ENCODE assay signal across 19 cellular contexts in the genomic region with DNA sequence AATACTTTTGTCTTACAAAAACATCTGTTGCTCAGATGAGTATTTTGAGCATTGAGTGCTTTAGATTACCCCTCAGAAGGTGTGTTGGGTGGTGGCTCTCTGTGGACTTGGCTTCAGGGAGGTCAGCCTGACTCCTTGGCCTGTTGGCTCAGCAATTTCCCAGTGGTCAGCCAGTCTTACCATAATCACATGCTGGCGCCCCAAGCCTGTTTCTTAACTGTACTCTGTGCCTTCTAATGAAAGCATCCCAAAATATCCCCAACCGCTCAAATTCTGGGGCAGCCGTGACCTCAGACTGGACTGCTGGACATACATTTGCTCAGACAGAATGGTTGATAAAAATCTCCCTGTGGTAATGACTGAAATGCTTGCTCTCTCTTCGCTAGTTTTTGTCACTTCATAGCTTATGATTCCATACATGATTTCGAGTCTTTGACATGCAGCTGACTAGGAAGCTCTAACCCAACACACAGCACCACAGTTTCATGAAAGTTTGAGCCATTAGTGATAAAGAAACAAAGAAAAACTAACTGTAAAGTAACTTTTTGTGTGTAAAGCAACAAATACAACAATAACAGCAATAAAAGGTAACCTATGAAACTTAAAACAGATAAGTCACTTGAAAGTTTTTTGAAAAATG.
DNase-seq lines count a peak whose midpoint lies in the region; ATAC-seq, FAIRE-seq and TF ChIP-seq lines count a peak whose summit lies in the region.
"Had no signal": no experiment of that assay in that cellular context is flagged by ENCODE, and none has a peak within 500 bp of the region (broad histone marks: within the 10 kb centered on the region; RNA-seq: fewer than 3 reads in every experiment).

No MANE protein-coding gene starts in this region.

- peak overlapping the region; percentile 37 for H3K4me2 ChIP-seq in K562 (ENCODE audit: insufficient read depth, low read length)

- TF ChIP-seq POLR2A in K562 (conservative IDR thresholded peaks at IDR 0.05), result no peak

- no peaks in the 10 kb centered on the region for H3K79me2 ChIP-seq in K562 (ENCODE audit: control insufficient read depth, insufficient read depth, low read length)

- no peak for TF ChIP-seq EP300 in K562 (IDR thresholded peaks at IDR 0.05; ENCODE audit: low read length)

- TF ChIP-seq RAD21 in K562 (CRISPR knock-in tag; conservative IDR thresholded peaks at IDR 0.05 in 1 of 2, IDR thresholded peaks at IDR 0.05 in 1 of 2), result no peak; a peak in 1 of 4 replicates

- peaks cover 0 to 10% of the 10 kb centered on the region in 2 experiments; a peak in 4 of 5 replicates for H3K4me1 ChIP-seq in K562 (replicated peaks in 1 of 2; ENCODE audit: control insufficient read depth in 2 of 2, insufficient read depth in 2 of 2, low read length in 2 of 2)
- H3K4me1 ChIP-seq: tibial artery had no signal

- FAIRE-seq in GM18507 (lab: Jason Lieb, UNC) (peak; percentile 54), K562 (lab: Jason Lieb, UNC) (peak; percentile 94)

- intact Hi-C loops in K562 (cut with micrococcal nuclease) (no loop called here), posterior cingulate gyrus (cut with DNase I) (no loop called here)

- no peak for DNase-seq in GM18507 (ENCODE audit: extremely low spot score, insufficient read length, low read depth)
- peak; percentile 6 to 67 (median 19) for DNase-seq in K562 (ENCODE audit: extremely low read depth in 1 of 4, low spot score in 3 of 4)
- DNase-seq in posterior cingulate gyrus, result peak in 6 of 10 donors; percentile 8 to 82 (median 19)
- no peak for DNase-seq in left lobe of liver (ENCODE audit: low spot score)
- no peak for DNase-seq in NCI-H345 (lab: John Stamatoyannopoulos, UW)
- no peak for DNase-seq in GF-D8 (lab: John Stamatoyannopoulos, UW)
- DNase-seq in SK-N-DZ (ENCODE audit: low spot score), result no peak
- DNase-seq: activated CD4-positive, alpha-beta T cell treated with anti-CD3 and anti-CD28 coated beads for 4 hours; activated T-cell treated with anti-CD3 and anti-CD28 coated beads, Interleukin-2, amount 50 U/mL, for 24 hours; cortex of kidney; erythroblast; GOT3; kidney glomerular epithelial cell; natural killer cell; NCI-H1930; stimulated activated CD4-positive, alpha-beta T cell treated with anti-CD3 and anti-CD28 coated beads, Interleukin-2, amount 100 ng/mL, for 24 hours; tibial artery had no signal

- WGBS in K562 (ENCODE audit: insufficient coverage, low coverage, missing lambda C conversion rate), result 2% methylated on average over 5 of the region's 5 CpGs

- H3K9me1 ChIP-seq in K562 (ENCODE audit: control insufficient read depth, insufficient read depth, low read length), result no peaks in the 10 kb centered on the region

- no peak overlapping the region for H3K4me3 ChIP-seq in K562
- H3K4me3 ChIP-seq: tibial artery had no signal

- CTCF ChIA-PET in K562 (lab: Yijun Ruan, JAX; ENCODE audit: low intra/inter-chr PET ratio), result no interaction called here

- peak; percentile 49 for ATAC-seq in HG03159 (IDR thresholded peaks at IDR 0.05; ENCODE audit: unreplicated experiment)
- peak; percentile 91 for ATAC-seq in K562
- ATAC-seq in left lobe of liver, result no peak
- ATAC-seq: natural killer cell had no signal

- POLR2A ChIA-PET in K562 (lab: Yijun Ruan, JAX), result interaction anchor here (0.6 kb wide), 1 partner anchor 278 kb away, joined by 3 read pairs; no protein-coding TSS in a partner anchor

- H3K27ac ChIP-seq in K562 (ENCODE audit: extremely low read depth, low read depth, low read length), result peak overlapping the region; percentile 63
- H3K27ac ChIP-seq: RWPE1, tibial artery had no signal

- H3K9ac ChIP-seq in K562 (ENCODE audit: insufficient read depth in 1 of 2, low read depth in 2 of 2, low read length in 2 of 2), result no peak overlapping the region; a peak in 1 of 4 replicates

- no peaks in the 10 kb centered on the region for H3K27me3 ChIP-seq in K562 (ENCODE audit: control insufficient read depth in 2 of 2, insufficient read depth in 2 of 2, low read length in 2 of 2)
- H3K27me3 ChIP-seq: tibial artery had no signal

- in situ Hi-C loops in K562 (cut with MboI), result no loop called here

- BruUV-seq in K562 (replicated peaks; lab: Mats Ljungman, UMichigan), result no TSS peak

- TF ChIP-seq CTCF in K562 (IDR thresholded peaks at IDR 0.05 in 2 of 3, conservative IDR thresholded peaks at IDR 0.05 in 1 of 3; ENCODE audit: insufficient read depth in 2 of 3, low read depth in 1 of 3, low read length in 3 of 3), result no peak

- peak overlapping the region; percentile 91 for H2AFZ ChIP-seq in K562 (ENCODE audit: low read depth, low read length)

- H3K36me3 ChIP-seq in K562 (ENCODE audit: control insufficient read depth, insufficient read depth, low read length), result no peaks in the 10 kb centered on the region
- H3K36me3 ChIP-seq: tibial artery had no signal

- H3K9me3 ChIP-seq in K562 (replicated peaks; ENCODE audit: control insufficient read depth, insufficient read depth, low read depth, low read length), result no peaks in the 10 kb centered on the region
- H3K9me3 ChIP-seq: tibial artery had no signal

- no peaks in the 10 kb centered on the region for H4K20me1 ChIP-seq in K562 (replicated peaks; ENCODE audit: control insufficient read depth, insufficient read depth, low read length)

TF ChIP-seq in K562, 482 proteins besides CTCF, POLR2A, EP300 and RAD21 (continues in another document):
- TF ChIP-seq NONO (IDR thresholded peaks at IDR 0.05; ENCODE audit: low read depth in 2 of 2, low read length in 1 of 2) (no peak), TCF7 (IDR thresholded peaks at IDR 0.05; ENCODE audit: borderline replicate concordance) (no peak), DACH1 (IDR thresholded peaks at IDR 0.05; ENCODE audit: partially characterized antibody) (no peak), SMAD2 (IDR thresholded peaks at IDR 0.05; ENCODE audit: low read depth, low read length) (no peak), FOXO4 (CRISPR knock-in tag; IDR thresholded peaks at IDR 0.05) (no peak), OTX1 (CRISPR knock-in tag; IDR thresholded peaks at IDR 0.05) (no peak), ZNF121 (CRISPR knock-in tag; conservative IDR thresholded peaks at IDR 0.05) (no peak), KLF1 (tag; IDR thresholded peaks at IDR 0.05) (no peak), KLF16 (IDR thresholded peaks at IDR 0.05) (no peak), RAD51 (IDR thresholded peaks at IDR 0.05; ENCODE audit: borderline replicate concordance, low read depth) (no peak), KAT2B (IDR thresholded peaks at IDR 0.05; ENCODE audit: low read depth, low read length) (no peak), ELK3 (CRISPR knock-in tag; IDR thresholded peaks at IDR 0.05) (no peak), ZNF217 (CRISPR knock-in tag; IDR thresholded peaks at IDR 0.05) (no peak), CXXC5 (CRISPR knock-in tag; IDR thresholded peaks at IDR 0.05) (0 out of 2 replicates have a peak, but pooled peaks have one; percentile 26), HNRNPLL (IDR thresholded peaks at IDR 0.05; ENCODE audit: low read depth, low read length, poor library complexity, severe bottlenecking) (no peak), NR1H2 (CRISPR knock-in tag; IDR thresholded peaks at IDR 0.05) (no peak), GTF2A2 (tag; IDR thresholded peaks at IDR 0.05) (no peak), CHD2 (IDR thresholded peaks at IDR 0.05; ENCODE audit: low read depth, low read length) (no peak), CHD1 (IDR thresholded peaks at IDR 0.05; ENCODE audit: low read length) (no peak), TARDBP (IDR thresholded peaks at IDR 0.05) (no peak), ARHGAP35 (IDR thresholded peaks at IDR 0.05; ENCODE audit: partially characterized antibody) (no peak)
- TF ChIP-seq, protein P1, sequence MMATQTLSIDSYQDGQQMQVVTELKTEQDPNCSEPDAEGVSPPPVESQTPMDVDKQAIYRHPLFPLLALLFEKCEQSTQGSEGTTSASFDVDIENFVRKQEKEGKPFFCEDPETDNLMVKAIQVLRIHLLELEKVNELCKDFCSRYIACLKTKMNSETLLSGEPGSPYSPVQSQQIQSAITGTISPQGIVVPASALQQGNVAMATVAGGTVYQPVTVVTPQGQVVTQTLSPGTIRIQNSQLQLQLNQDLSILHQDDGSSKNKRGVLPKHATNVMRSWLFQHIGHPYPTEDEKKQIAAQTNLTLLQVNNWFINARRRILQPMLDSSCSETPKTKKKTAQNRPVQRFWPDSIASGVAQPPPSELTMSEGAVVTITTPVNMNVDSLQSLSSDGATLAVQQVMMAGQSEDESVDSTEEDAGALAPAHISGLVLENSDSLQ (IDR thresholded peaks at IDR 0.05), result peak; percentile 12; the same call in 1 of the 2 replicates

Comparison
In these comparisons a context has a peak if more than half of its experiments do, and no peak if none do; other contexts are left out.
1. DNase-seq: peak in K562 (4 of 4) and posterior cingulate gyrus (6 of 10); none in GM18507 (single experiment), left lobe of liver (single experiment), NCI-H345 (single experiment), GF-D8 (single experiment) and SK-N-DZ (single experiment).